Comparison of ENCODE assay signal across 20 cellular contexts in genomic region chr2:237507478-237507877, GRCh38. TPM values are rescaled to one million over a fixed set of nuclear protein-coding genes. Genes with fewer than 3 reads are reported as not detected.
DNase-seq lines count a peak whose midpoint lies in the region; ATAC-seq and TF ChIP-seq lines count a peak whose summit lies in the region.
"Had no signal": no experiment of that assay in that cellular context is flagged by ENCODE, and none has a peak within 500 bp of the region (broad histone marks: within the 10 kb centered on the region; RNA-seq: fewer than 3 reads in every experiment).

No MANE protein-coding gene starts in this region.

- H4K20me1 ChIP-seq in PC-9 (ENCODE audit: insufficient read depth) = no peaks in the 10 kb centered on the region

- no peak overlapping the region for H3K27ac Mint-ChIP-seq in endothelial cell (ENCODE audit: unreplicated experiment)
- H3K27ac Mint-ChIP-seq: CD4-positive, alpha-beta T cell had no signal

- ATAC-seq in left colon = peak; percentile 40
- ATAC-seq: Panc1, Right ventricle myocardium inferior had no signal

- intact Hi-C loops in left colon (cut with DNase I, micrococcal nuclease) (no loop called here), PC-9 (cut with micrococcal nuclease; ENCODE audit: unreplicated experiment) (no loop called here)

- POLR2A ChIA-PET in PC-9 (lab: Charles Lee; ENCODE audit: unreplicated experiment) = no interaction called here

- peaks cover 5% of the 10 kb centered on the region for H3K4me1 Mint-ChIP-seq in endothelial cell (ENCODE audit: unreplicated experiment)

- peaks cover 24% of the 10 kb centered on the region for H3K4me1 ChIP-seq in ACC112 (ENCODE audit: control insufficient read depth, insufficient read depth, low read length, unreplicated experiment)
- H3K4me1 ChIP-seq in skeletal muscle satellite cell (ENCODE audit: control insufficient read depth, insufficient read depth, low read length) = peaks cover 33% of the 10 kb centered on the region
- H3K4me1 ChIP-seq in PC-9 (replicated peaks; ENCODE audit: insufficient read depth) = peaks cover 24% of the 10 kb centered on the region
- H3K4me1 ChIP-seq: BE2C had no signal

- H3F3A ChIP-seq in PC-9 (ENCODE audit: insufficient read depth, low read depth) = peaks cover 55% of the 10 kb centered on the region

- H3K9ac ChIP-seq in skeletal muscle satellite cell (ENCODE audit: low read depth, low read length) = peak overlapping the region; percentile 18

- H3K79me2 ChIP-seq in ACC112 (ENCODE audit: control insufficient read depth, insufficient read depth, low read length, unreplicated experiment) = peaks cover 51% of the 10 kb centered on the region
- peaks cover 78% of the 10 kb centered on the region for H3K79me2 ChIP-seq in PC-9 (ENCODE audit: low read depth)

- H3K36me3 Mint-ChIP-seq in endothelial cell (ENCODE audit: low read depth, unreplicated experiment) = no peaks in the 10 kb centered on the region

- H3K4me3 ChIP-seq in ACC112 (ENCODE audit: low read depth, low read length) (no peak overlapping the region), skeletal muscle satellite cell (ENCODE audit: low read length) (no peak overlapping the region), PC-9 (no peak overlapping the region)

- H3K27me3 ChIP-seq in ACC112 (ENCODE audit: insufficient read depth, low read length) = no peaks in the 10 kb centered on the region
- H3K27me3 ChIP-seq in skeletal muscle satellite cell (ENCODE audit: control insufficient read depth, insufficient read depth, low read length) = no peaks in the 10 kb centered on the region
- no peaks in the 10 kb centered on the region for H3K27me3 ChIP-seq in PC-9 (ENCODE audit: insufficient read depth, low read depth)
- H3K27me3 ChIP-seq: BE2C had no signal

- no TSS peak for BruUV-seq in PC-9 (replicated peaks; lab: Mats Ljungman, UMichigan)

- H3K9me3 ChIP-seq in skeletal muscle satellite cell (replicated peaks; ENCODE audit: low read length) (no peaks in the 10 kb centered on the region), PC-9 (ENCODE audit: insufficient read depth, low read depth) (no peaks in the 10 kb centered on the region)
- H3K9me3 ChIP-seq: BE2C had no signal

- peaks cover 22% of the 10 kb centered on the region; the same call in 1 of the 2 replicates for H3K36me3 ChIP-seq in ACC112 (ENCODE audit: insufficient read depth, low read length)
- peaks cover 89% of the 10 kb centered on the region for H3K36me3 ChIP-seq in skeletal muscle satellite cell (ENCODE audit: insufficient read depth, low read length)
- peaks cover 71% of the 10 kb centered on the region for H3K36me3 ChIP-seq in PC-9 (ENCODE audit: low read depth)
- H3K36me3 ChIP-seq: BE2C had no signal

- no peaks in the 10 kb centered on the region for H3K9me2 ChIP-seq in PC-9 (ENCODE audit: insufficient read depth)

- no peak overlapping the region for H3K4me3 Mint-ChIP-seq in endothelial cell (ENCODE audit: unreplicated experiment)
- H3K4me3 Mint-ChIP-seq: CD4-positive, alpha-beta T cell had no signal

- CTCF ChIA-PET in PC-9 (lab: Charles Lee) = interaction anchor here (0.6 to 1.3 kb wide), 2 partner anchors 36 to 380 kb away, joined by 3 read pairs; no protein-coding TSS in a partner anchor

- H3K27me3 Mint-ChIP-seq in endothelial cell (ENCODE audit: unreplicated experiment) = peaks cover 3% of the 10 kb centered on the region

- no peaks in the 10 kb centered on the region for H3K9me3 Mint-ChIP-seq in endothelial cell (ENCODE audit: unreplicated experiment)
- H3K9me3 Mint-ChIP-seq: CD4-positive, alpha-beta T cell had no signal

- H2AFZ ChIP-seq in ACC112 (ENCODE audit: low read length, unreplicated experiment) = no peak overlapping the region
- no peak overlapping the region for H2AFZ ChIP-seq in PC-9

- H3K4me2 ChIP-seq in skeletal muscle satellite cell (ENCODE audit: low read length) (no peak overlapping the region), PC-9 (no peak overlapping the region)

- TF ChIP-seq CTCF in PC-9 (conservative IDR thresholded peaks at IDR 0.05) (no peak), endothelial cell (IDR thresholded peaks at IDR 0.05; ENCODE audit: unreplicated experiment) (no peak)

- 0 out of 2 replicates have a peak overlapping the region, but pooled peaks have one; percentile 20 for H3K27ac ChIP-seq in ACC112 (ENCODE audit: low read depth, low read length)
- no peak overlapping the region for H3K27ac ChIP-seq in PC-9

- DNase-seq in NCI-H345 treated with DMSO at 0.1 percent for 48 hours (lab: John Stamatoyannopoulos, UW; ENCODE audit: unreplicated experiment) (peak; percentile 22), left colon (no peak), NK-92 (lab: John Stamatoyannopoulos, UW; ENCODE audit: unreplicated experiment) (no peak), PC-9 (no peak), NCI-H69 (lab: John Stamatoyannopoulos, UW) (no peak), endothelial cell (ENCODE audit: low spot score) (no peak)
- DNase-seq: BE2C; CD4-positive, alpha-beta T cell; EL; GOT3; KBM-7; MV-4-11; NCI-H1417 treated with DMSO at 0.1 percent for 48 hours; NCI-H1930; NCI-H446 treated with DMSO at 0.1 percent for 48 hours; NCI-H748 treated with DMSO at 0.1 percent for 48 hours had no signal

RNA-seq across cellular contexts. Expression of gene MLPH, which starts 20.4 kb away (rescaled TPM):
- total RNA-seq in left colon = 100 to 1,000 TPM; 117 to 139 TPM
- total RNA-seq in skeletal muscle satellite cell (2012; rRNA removed) = 24.7 and 53.0 TPM in 2 replicates
- total RNA-seq in PC-9 (2021) = 237 and 283 TPM in 2 replicates
- total RNA-seq in endothelial cell (ENCODE audit: unreplicated experiment) = 0.36 TPM

RNA-seq across cellular contexts. Expression of gene PRLH, which starts 58.9 kb away (rescaled TPM):
- total RNA-seq in left colon = not detected
- total RNA-seq in skeletal muscle satellite cell (2012; rRNA removed) = not detected in 2 replicates
- not detected in 2 replicates for total RNA-seq in PC-9 (2021)
- not detected for total RNA-seq in endothelial cell (ENCODE audit: unreplicated experiment)
- total RNA-seq: CD4-positive, alpha-beta T cell; Right ventricle myocardium inferior had no signal

Comparison
In these comparisons a context has a peak if more than half of its experiments do, and no peak if none do; other contexts are left out.
1. RNA of gene MLPH, which starts 20.4 kb away (total RNA-seq): 237 to 283 TPM in PC-9 and 117 to 139 TPM in left colon; 0.36 TPM in endothelial cell (single experiment); every median in the first group is over 10 times any median in the second.